Comparison of ENCODE assay signal across 25 cellular contexts in the genomic region with DNA sequence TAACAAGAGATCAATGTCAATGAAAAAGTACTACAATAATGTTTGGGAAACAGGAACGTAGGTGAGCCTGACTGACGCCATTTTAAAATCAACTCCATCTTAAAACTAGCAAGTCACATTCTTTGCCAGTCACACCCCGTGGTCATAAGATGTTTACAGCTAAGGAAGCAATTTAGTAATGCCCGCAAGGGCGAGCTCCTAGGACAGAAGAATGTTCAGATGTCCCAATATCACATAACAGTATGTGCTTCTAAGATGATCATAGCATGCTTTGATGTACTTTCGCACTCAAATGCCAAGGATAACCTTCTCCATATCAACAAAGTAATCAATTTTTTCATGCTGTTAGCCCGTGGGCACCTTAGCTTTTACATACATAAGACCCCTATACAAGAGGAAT.
DNase-seq lines count a peak whose midpoint lies in the region; ATAC-seq, FAIRE-seq and TF ChIP-seq lines count a peak whose summit lies in the region.
"Had no signal": no experiment of that assay in that cellular context is flagged by ENCODE, and none has a peak within 500 bp of the region (broad histone marks: within the 10 kb centered on the region; RNA-seq: fewer than 3 reads in every experiment).

No MANE protein-coding gene starts in this region.

- H3K36me3 Mint-ChIP-seq in chondrocyte (ENCODE audit: low read depth): no peaks in the 10 kb centered on the region
- H3K36me3 Mint-ChIP-seq in Calu3 (ENCODE audit: insufficient read depth, unreplicated experiment): no peaks in the 10 kb centered on the region
- H3K36me3 Mint-ChIP-seq: activated naive CD8-positive, alpha-beta T cell treated with anti-CD3 and anti-CD28 coated beads, Interleukin-2, amount 10 ng/mL, durations not matched to agents 7 days and 5 days; T-cell had no signal

- no peaks in the 10 kb centered on the region for H3K4me1 ChIP-seq in suprapubic skin
- H3K4me1 ChIP-seq: ascending aorta; BLaER1 treated with 17β-estradiol and CSF1 and Interleukin-3, amounts not matched to agents 10 nM and 100 nM; gastroesophageal sphincter; prostate gland had no signal

- H3K4me3 ChIP-seq in suprapubic skin: no peak overlapping the region
- H3K4me3 ChIP-seq: ascending aorta; BLaER1 treated with 17β-estradiol and CSF1 and Interleukin-3, amounts not matched to agents 10 nM and 100 nM; cardiac muscle cell; gastroesophageal sphincter; prostate gland; tibial nerve had no signal

- H3K27me3 Mint-ChIP-seq in chondrocyte (ENCODE audit: low read depth) (no peaks in the 10 kb centered on the region), Calu3 (ENCODE audit: unreplicated experiment) (no peaks in the 10 kb centered on the region)
- H3K27me3 Mint-ChIP-seq: activated CD4-positive, alpha-beta T cell treated with anti-CD3 and anti-CD28 coated beads, Interleukin-2, amount 10 ng/mL, durations not matched to agents 24 days and 14 days; activated naive CD8-positive, alpha-beta T cell treated with anti-CD3 and anti-CD28 coated beads, Interleukin-2, amount 10 ng/mL, durations not matched to agents 7 days and 5 days had no signal

- TF ChIP-seq CTCF in chondrocyte (IDR thresholded peaks at IDR 0.05): peak; percentile 21
- TF ChIP-seq CTCF in suprapubic skin (IDR thresholded peaks at IDR 0.05): no peak
- TF ChIP-seq CTCF in Calu3 (IDR thresholded peaks at IDR 0.05; ENCODE audit: unreplicated experiment): no peak

- ATAC-seq in left colon (peak; percentile 69), HG03354 (IDR thresholded peaks at IDR 0.05; ENCODE audit: poor library complexity, severe bottlenecking, unreplicated experiment) (no peak), GM21786 (IDR thresholded peaks at IDR 0.05; ENCODE audit: unreplicated experiment) (no peak)
- ATAC-seq: T-cell had no signal

- CTCF ChIA-PET in Calu3 (lab: Charles Lee): interaction anchor here (0.6 to 0.8 kb wide), 2 partner anchors 59 to 89 kb away, joined by 4 to 5 read pairs; no protein-coding TSS in a partner anchor

- H3K27ac Mint-ChIP-seq in chondrocyte (ENCODE audit: unreplicated experiment) (no peak overlapping the region), Calu3 (ENCODE audit: unreplicated experiment) (no peak overlapping the region)
- H3K27ac Mint-ChIP-seq: activated CD4-positive, alpha-beta T cell treated with anti-CD3 and anti-CD28 coated beads, Interleukin-2, amount 10 ng/mL, durations not matched to agents 24 days and 14 days; activated naive CD8-positive, alpha-beta T cell treated with anti-CD3 and anti-CD28 coated beads, Interleukin-2, amount 10 ng/mL, durations not matched to agents 7 days and 5 days; T-cell had no signal

- no peak for TF ChIP-seq EP300 in suprapubic skin (IDR thresholded peaks at IDR 0.05)

- H3K4me3 Mint-ChIP-seq in chondrocyte (ENCODE audit: unreplicated experiment): no peak overlapping the region
- no peak overlapping the region for H3K4me3 Mint-ChIP-seq in Calu3 (ENCODE audit: low read depth, unreplicated experiment)
- H3K4me3 Mint-ChIP-seq: activated CD4-positive, alpha-beta T cell treated with anti-CD3 and anti-CD28 coated beads, Interleukin-2, amount 10 ng/mL, durations not matched to agents 24 days and 14 days; activated naive CD8-positive, alpha-beta T cell treated with anti-CD3 and anti-CD28 coated beads, Interleukin-2, amount 10 ng/mL, durations not matched to agents 7 days and 5 days; T-cell had no signal

- H3K4me1 Mint-ChIP-seq in chondrocyte (ENCODE audit: low read depth) (peaks cover 25% of the 10 kb centered on the region), Calu3 (ENCODE audit: low read depth, unreplicated experiment) (peaks cover 14% of the 10 kb centered on the region)
- H3K4me1 Mint-ChIP-seq: activated CD4-positive, alpha-beta T cell treated with anti-CD3 and anti-CD28 coated beads, Interleukin-2, amount 10 ng/mL, durations not matched to agents 24 days and 14 days; activated naive CD8-positive, alpha-beta T cell treated with anti-CD3 and anti-CD28 coated beads, Interleukin-2, amount 10 ng/mL, durations not matched to agents 7 days and 5 days; T-cell had no signal

- H3K27me3 ChIP-seq in suprapubic skin: no peaks in the 10 kb centered on the region
- H3K27me3 ChIP-seq: ascending aorta; BLaER1 treated with 17β-estradiol and CSF1 and Interleukin-3, amounts not matched to agents 10 nM and 100 nM; cardiac muscle cell; gastroesophageal sphincter; tibial nerve had no signal

- H3K9me3 ChIP-seq in suprapubic skin: no peaks in the 10 kb centered on the region
- H3K9me3 ChIP-seq: gastroesophageal sphincter, prostate gland had no signal

- peaks cover 3% of the 10 kb centered on the region for H3K9me3 Mint-ChIP-seq in chondrocyte (ENCODE audit: low read depth)
- no peaks in the 10 kb centered on the region for H3K9me3 Mint-ChIP-seq in Calu3 (ENCODE audit: low read depth, unreplicated experiment)
- H3K9me3 Mint-ChIP-seq: activated CD4-positive, alpha-beta T cell treated with anti-CD3 and anti-CD28 coated beads, Interleukin-2, amount 10 ng/mL, durations not matched to agents 24 days and 14 days; activated naive CD8-positive, alpha-beta T cell treated with anti-CD3 and anti-CD28 coated beads, Interleukin-2, amount 10 ng/mL, durations not matched to agents 7 days and 5 days; T-cell had no signal

- intact Hi-C loops in left colon (cut with DNase I, micrococcal nuclease) (no loop called here), Calu3 (cut with micrococcal nuclease; ENCODE audit: unreplicated experiment) (no loop called here)

- FAIRE-seq in H54 (lab: Jason Lieb, UNC): peak; percentile 57

- TF ChIP-seq POLR2A in H54 (IDR thresholded peaks at IDR 0.05; ENCODE audit: low read depth, low read length) (no peak), suprapubic skin (IDR thresholded peaks at IDR 0.05) (no peak)

- H3K27ac ChIP-seq in suprapubic skin: peak overlapping the region; percentile 59
- H3K27ac ChIP-seq: ascending aorta; BLaER1 treated with 17β-estradiol and CSF1 and Interleukin-3, amounts not matched to agents 10 nM and 100 nM; cardiac muscle cell; gastroesophageal sphincter; prostate gland; tibial nerve had no signal

- H3K36me3 ChIP-seq in suprapubic skin: no peaks in the 10 kb centered on the region
- H3K36me3 ChIP-seq: ascending aorta; BLaER1 treated with 17β-estradiol and CSF1 and Interleukin-3, amounts not matched to agents 10 nM and 100 nM; cardiac muscle cell; gastroesophageal sphincter; prostate gland; tibial nerve had no signal

- DNase-seq in H54 (ENCODE audit: insufficient read length, low spot score) (no peak), chondrocyte (ENCODE audit: low spot score) (no peak), left colon (no peak), suprapubic skin (ENCODE audit: low spot score in 2 of 2) (no peak), Calu3 (no peak), middle frontal gyrus (ENCODE audit: extremely low spot score, low spot score) (no peak)
- DNase-seq: activated CD4-positive, alpha-beta T cell treated with anti-CD3 and anti-CD28 coated beads, Interleukin-2, amount 10 ng/mL, durations not matched to agents 24 days and 14 days; activated effector memory CD4-positive, alpha-beta T cell treated with Interleukin-2 at 50 U/mL for 16 hours; activated naive CD8-positive, alpha-beta T cell treated with anti-CD3 and anti-CD28 coated beads, Interleukin-2, amount 10 ng/mL, durations not matched to agents 7 days and 5 days; activated T-cell treated with anti-CD3 and anti-CD28 coated beads, Interleukin-2, amount 50 U/mL, for 1 hour; DMS153; mammary epithelial cell; NCI-H1694; NCI-H82; stimulated activated CD4-positive, alpha-beta T cell treated with anti-CD3 and anti-CD28 coated beads, Interleukin-12 subunit alpha, Interleukin-12 subunit beta, amount 100 ng/mL, for 4 hours; stimulated activated CD4-positive, alpha-beta T cell treated with anti-CD3 and anti-CD28 coated beads, Interleukin-2, amount 100 ng/mL, for 48 hours; T-cell had no signal

- 83% methylated on average over 7 of the region's 7 CpGs for WGBS in suprapubic skin

- BruUV-seq in Calu3 (replicated peaks; lab: Mats Ljungman, UMichigan): no TSS peak
